In genomic region chr5:150431574-150431973, GRCh38 we compare ENCODE assay signal across 1 cellular context.
TF ChIP-seq lines count a peak whose summit lies in the region.

No MANE protein-coding gene starts in this region.

TF ChIP-seq in GM23338, 12 proteins besides CTCF, POLR2A, EP300 and RAD21 (continued from another document):
- no peak for TF ChIP-seq ZNF462 (CRISPR knock-in tag; IDR thresholded peaks at IDR 0.05)
- no peak for TF ChIP-seq ZNF331 (CRISPR knock-in tag; IDR thresholded peaks at IDR 0.05; ENCODE audit: low read depth)
- TF ChIP-seq ETS1 (IDR thresholded peaks at IDR 0.05): no peak
- TF ChIP-seq CREB1 (CRISPR knock-in tag; IDR thresholded peaks at IDR 0.05; ENCODE audit: low read depth): no peak
- no peak for TF ChIP-seq NANOG (IDR thresholded peaks at IDR 0.05; ENCODE audit: borderline replicate concordance)
- no peak for TF ChIP-seq JUNB (IDR thresholded peaks at IDR 0.05; ENCODE audit: unreplicated experiment)
- no peak for TF ChIP-seq REST (IDR thresholded peaks at IDR 0.05; ENCODE audit: unreplicated experiment)
- no peak for TF ChIP-seq EZH2 (IDR thresholded peaks at IDR 0.05; ENCODE audit: low read depth, unreplicated experiment)
- TF ChIP-seq EZH2phosphoT487 (IDR thresholded peaks at IDR 0.05; ENCODE audit: unreplicated experiment): no peak
- no peak for TF ChIP-seq POLR2AphosphoS5 (IDR thresholded peaks at IDR 0.05; ENCODE audit: low read depth)
- no peak for TF ChIP-seq STAT1 (IDR thresholded peaks at IDR 0.05; ENCODE audit: unreplicated experiment)
TF ChIP-seq in GM23338: peak in this region for 0.
